ENCODE assay signal across 28 cellular contexts in genomic region chr2:118675531-118675930, GRCh38.
DNase-seq lines count a peak whose midpoint lies in the region; ATAC-seq, FAIRE-seq and TF ChIP-seq lines count a peak whose summit lies in the region.
"Had no signal": no experiment of that assay in that cellular context is flagged by ENCODE, and none has a peak within 500 bp of the region (broad histone marks: within the 10 kb centered on the region; RNA-seq: fewer than 3 reads in every experiment).

No MANE protein-coding gene starts in this region.

- no peak overlapping the region for H3K4me2 ChIP-seq in astrocyte (ENCODE audit: low read length)
- H3K4me2 ChIP-seq: A549, BLaER1 had no signal

- TF ChIP-seq CTCF in AG10803 (conservative IDR thresholded peaks at IDR 0.05; ENCODE audit: low read length) (no peak), astrocyte (IDR thresholded peaks at IDR 0.05; ENCODE audit: insufficient read depth, low read depth, low read length) (no peak), esophagus muscularis mucosa (IDR thresholded peaks at IDR 0.05) (no peak), gastroesophageal sphincter (IDR thresholded peaks at IDR 0.05) (no peak), Peyer's patch (IDR thresholded peaks at IDR 0.05) (no peak)

- TF ChIP-seq POLR2A in esophagus muscularis mucosa (IDR thresholded peaks at IDR 0.05; ENCODE audit: low read depth) (no peak), gastroesophageal sphincter (IDR thresholded peaks at IDR 0.05) (no peak), Peyer's patch (IDR thresholded peaks at IDR 0.05) (no peak)

- H3K4me3 Mint-ChIP-seq in astrocyte (ENCODE audit: unreplicated experiment) = no peak overlapping the region
- H3K4me3 Mint-ChIP-seq in natural killer cell treated with Interleukin-12 subunit alpha and Interleukin-12 subunit beta and Interleukin-15 and Interleukin-18, amount 100 ng/mL, for 72 hours = no peak overlapping the region
- H3K4me3 Mint-ChIP-seq: CD14-positive monocyte; CD4-positive, alpha-beta memory T cell; CD4-positive, CD25-positive, alpha-beta regulatory T cell; CD8-positive, alpha-beta memory T cell had no signal

- no peaks in the 10 kb centered on the region for H4K20me1 ChIP-seq in astrocyte (ENCODE audit: insufficient read depth, low read length)
- H4K20me1 ChIP-seq: BLaER1 had no signal

- H3K9me3 ChIP-seq in astrocyte (ENCODE audit: insufficient read depth, low read depth, low read length) (no peaks in the 10 kb centered on the region), esophagus muscularis mucosa (no peaks in the 10 kb centered on the region), gastroesophageal sphincter (no peaks in the 10 kb centered on the region), Peyer's patch (no peaks in the 10 kb centered on the region)
- H3K9me3 ChIP-seq: A549, BE2C, BLaER1 had no signal

- intact Hi-C loops in esophagus muscularis mucosa (cut with DNase I) = no loop called here

- H3K27me3 Mint-ChIP-seq in astrocyte (ENCODE audit: low read depth, unreplicated experiment) = peaks cover 18% of the 10 kb centered on the region
- H3K27me3 Mint-ChIP-seq in natural killer cell treated with Interleukin-12 subunit alpha and Interleukin-12 subunit beta and Interleukin-15 and Interleukin-18, amount 100 ng/mL, for 72 hours = no peaks in the 10 kb centered on the region
- H3K27me3 Mint-ChIP-seq: CD8-positive, alpha-beta memory T cell had no signal

- no peak overlapping the region for H3K27ac ChIP-seq in astrocyte (ENCODE audit: low read depth, low read length)
- H3K27ac ChIP-seq in esophagus muscularis mucosa (replicated peaks in 1 of 4) = no peak overlapping the region
- H3K27ac ChIP-seq in gastroesophageal sphincter = no peak overlapping the region
- H3K27ac ChIP-seq in Peyer's patch = no peak overlapping the region
- H3K27ac ChIP-seq: 22Rv1, A549, BLaER1 had no signal

- H3K4me1 ChIP-seq in astrocyte (ENCODE audit: insufficient read depth, low read length) = peaks cover 19% of the 10 kb centered on the region
- peaks cover 0 to 16% (median 8%) of the 10 kb centered on the region in 4 donors for H3K4me1 ChIP-seq in esophagus muscularis mucosa
- H3K4me1 ChIP-seq in gastroesophageal sphincter = peaks cover 0 to 9% (median 2%) of the 10 kb centered on the region in 3 donors
- H3K4me1 ChIP-seq in Peyer's patch = no peaks in the 10 kb centered on the region
- H3K4me1 ChIP-seq: BE2C had no signal

- H3K36me3 ChIP-seq in astrocyte (ENCODE audit: insufficient read depth, low read length) = no peaks in the 10 kb centered on the region
- no peaks in the 10 kb centered on the region for H3K36me3 ChIP-seq in esophagus muscularis mucosa
- no peaks in the 10 kb centered on the region for H3K36me3 ChIP-seq in gastroesophageal sphincter
- no peaks in the 10 kb centered on the region for H3K36me3 ChIP-seq in Peyer's patch
- H3K36me3 ChIP-seq: BE2C, BLaER1 had no signal

- H3K36me3 Mint-ChIP-seq in astrocyte (ENCODE audit: low read depth, unreplicated experiment) = no peaks in the 10 kb centered on the region
- no peaks in the 10 kb centered on the region for H3K36me3 Mint-ChIP-seq in natural killer cell treated with Interleukin-12 subunit alpha and Interleukin-12 subunit beta and Interleukin-15 and Interleukin-18, amount 100 ng/mL, for 72 hours
- H3K36me3 Mint-ChIP-seq: CD14-positive monocyte; CD4-positive, alpha-beta memory T cell; CD4-positive, CD25-positive, alpha-beta regulatory T cell; CD8-positive, alpha-beta memory T cell had no signal

- DNase-seq in AG10803 (ENCODE audit: low read depth) (peak; percentile 22), astrocyte (ENCODE audit: low read depth) (no peak), esophagus muscularis mucosa (ENCODE audit: extremely low spot score) (peak; percentile 80), Peyer's patch (no peak)
- no peak for DNase-seq in stimulated activated CD4-positive, alpha-beta T cell treated with anti-CD3 and anti-CD28 coated beads, Interleukin-15, amount 100 ng/mL, for 24 hours
- DNase-seq in natural killer cell treated with Interleukin-12 subunit alpha and Interleukin-12 subunit beta and Interleukin-15 and Interleukin-18, amount 100 ng/mL, for 72 hours (ENCODE audit: low spot score) = no peak
- DNase-seq: BE2C; C1 segment of cervical spinal cord; CD4-positive, alpha-beta memory T cell; CD4-positive, CD25-positive, alpha-beta regulatory T cell; CD8-positive, alpha-beta memory T cell; COR-L47; DMS 273 treated with DMSO at 0.1 percent for 48 hours; DMS153; DMS53; DMS79; DND-41; EL; GDM1 had no signal

- no peaks in the 10 kb centered on the region for H3K79me2 ChIP-seq in astrocyte (ENCODE audit: insufficient read depth, low read length)

- peaks cover 14% of the 10 kb centered on the region for H3K4me1 Mint-ChIP-seq in astrocyte (ENCODE audit: low read depth, unreplicated experiment)
- no peaks in the 10 kb centered on the region for H3K4me1 Mint-ChIP-seq in natural killer cell treated with Interleukin-12 subunit alpha and Interleukin-12 subunit beta and Interleukin-15 and Interleukin-18, amount 100 ng/mL, for 72 hours (ENCODE audit: low read depth in 2 of 2)
- H3K4me1 Mint-ChIP-seq: CD14-positive monocyte; CD4-positive, alpha-beta memory T cell; CD4-positive, CD25-positive, alpha-beta regulatory T cell; CD8-positive, alpha-beta memory T cell had no signal

- H3K4me3 ChIP-seq in AG10803 (ENCODE audit: low read length) (no peak overlapping the region), astrocyte (ENCODE audit: insufficient read depth, low read depth, low read length) (no peak overlapping the region), esophagus muscularis mucosa (no peak overlapping the region), gastroesophageal sphincter (no peak overlapping the region), Peyer's patch (no peak overlapping the region)
- H3K4me3 ChIP-seq: A549, BLaER1, GM12878 had no signal

- no peak overlapping the region for H3K9ac ChIP-seq in astrocyte (ENCODE audit: low read length)
- H3K9ac ChIP-seq: BLaER1 had no signal

- no peak for TF ChIP-seq EP300 in esophagus muscularis mucosa (IDR thresholded peaks at IDR 0.05)
- no peak for TF ChIP-seq EP300 in gastroesophageal sphincter (IDR thresholded peaks at IDR 0.05)

- H3K27ac Mint-ChIP-seq in astrocyte (ENCODE audit: unreplicated experiment) = no peak overlapping the region
- no peak overlapping the region for H3K27ac Mint-ChIP-seq in natural killer cell treated with Interleukin-12 subunit alpha and Interleukin-12 subunit beta and Interleukin-15 and Interleukin-18, amount 100 ng/mL, for 72 hours
- H3K27ac Mint-ChIP-seq: CD14-positive monocyte; CD4-positive, alpha-beta memory T cell; CD4-positive, CD25-positive, alpha-beta regulatory T cell; CD8-positive, alpha-beta memory T cell had no signal

- H3K27me3 ChIP-seq in astrocyte (ENCODE audit: insufficient read depth, low read length) (no peaks in the 10 kb centered on the region), esophagus muscularis mucosa (no peaks in the 10 kb centered on the region), gastroesophageal sphincter (peaks cover 5% of the 10 kb centered on the region), Peyer's patch (no peaks in the 10 kb centered on the region)
- H3K27me3 ChIP-seq: BE2C, BLaER1 had no signal

- peak; percentile 67 for FAIRE-seq in astrocyte (lab: Jason Lieb, UNC)
- FAIRE-seq: A549, GM12878, GM12892, GM19239 had no signal

- H2AFZ ChIP-seq in astrocyte (ENCODE audit: low read depth, low read length) = no peak overlapping the region

- peaks cover 5% of the 10 kb centered on the region for H3K9me3 Mint-ChIP-seq in astrocyte (ENCODE audit: unreplicated experiment)
- no peaks in the 10 kb centered on the region for H3K9me3 Mint-ChIP-seq in natural killer cell treated with Interleukin-12 subunit alpha and Interleukin-12 subunit beta and Interleukin-15 and Interleukin-18, amount 100 ng/mL, for 72 hours
- H3K9me3 Mint-ChIP-seq: CD4-positive, alpha-beta memory T cell; CD8-positive, alpha-beta memory T cell had no signal

- ATAC-seq in gastroesophageal sphincter = peak; percentile 67
- ATAC-seq in GM21367 (IDR thresholded peaks at IDR 0.05; ENCODE audit: unreplicated experiment) = no peak
- ATAC-seq in natural killer cell treated with Interleukin-12 subunit alpha and Interleukin-12 subunit beta and Interleukin-15 and Interleukin-18, amount 100 ng/mL, for 72 hours = no peak
- ATAC-seq: A549, GM12878 had no signal

Comparison
In these comparisons a context has a peak if more than half of its experiments do, and no peak if none do; other contexts are left out.
1. DNase-seq: peak in AG10803 (single experiment) and esophagus muscularis mucosa (single experiment); none in astrocyte (single experiment), stimulated activated CD4-positive, alpha-beta T cell treated with anti-CD3 and anti-CD28 coated beads, Interleukin-15, amount 100 ng/mL, for 24 hours (single experiment), natural killer cell treated with Interleukin-12 subunit alpha and Interleukin-12 subunit beta and Interleukin-15 and Interleukin-18, amount 100 ng/mL, for 72 hours (single experiment) and Peyer's patch (0 of 3).